17 cellular contexts compared by ENCODE assay signal in genomic region chr1:156101880-156102279, GRCh38. TPM values are rescaled to one million over a fixed set of nuclear protein-coding genes. Genes with fewer than 3 reads are reported as not detected.
DNase-seq lines count a peak whose midpoint lies in the region; ATAC-seq and TF ChIP-seq lines count a peak whose summit lies in the region.
"Had no signal": no experiment of that assay in that cellular context is flagged by ENCODE, and none has a peak within 500 bp of the region (broad histone marks: within the 10 kb centered on the region; RNA-seq: fewer than 3 reads in every experiment).

No MANE protein-coding gene starts in this region.

- H3K4me1 ChIP-seq in GM23248 (ENCODE audit: insufficient read depth) (peaks cover 49% of the 10 kb centered on the region), right atrium auricular region (peaks cover 0 to 75% of the 10 kb centered on the region in 2 donors), smooth muscle cell (ENCODE audit: low read depth) (peaks cover 49% of the 10 kb centered on the region)

- no peak overlapping the region for H3K4me3 Mint-ChIP-seq in Calu3 (ENCODE audit: low read depth, unreplicated experiment)

- intact Hi-C loops in Calu3 (cut with micrococcal nuclease; ENCODE audit: unreplicated experiment) = no loop called here

- H3K27me3 ChIP-seq in GM23248 (replicated peaks; ENCODE audit: insufficient read depth) (no peaks in the 10 kb centered on the region), right atrium auricular region (no peaks in the 10 kb centered on the region), smooth muscle cell (ENCODE audit: low read depth) (no peaks in the 10 kb centered on the region)
- H3K27me3 ChIP-seq: foreskin keratinocyte had no signal

- in situ Hi-C loops in GM23248 (cut with MboI) = no loop called here
- in situ Hi-C loops in GM13977 (cut with MboI; ENCODE audit: low pct_unique_long_range_greater_than_20kb, low sequenced_read_pairs, unreplicated experiment) = no loop called here

- CTCF ChIA-PET in Calu3 (lab: Charles Lee) = interaction anchor here (1.1 to 19.9 kb wide), 2 partner anchors 26 to 52 kb away, joined by 3 to 356 read pairs; partner anchors contain the start of gene SEMA4A

- no peak for TF ChIP-seq CTCF in right atrium auricular region (IDR thresholded peaks at IDR 0.05)
- TF ChIP-seq CTCF in smooth muscle cell (IDR thresholded peaks at IDR 0.05; ENCODE audit: borderline replicate concordance, insufficient read depth, poor library complexity, severe bottlenecking) = no peak
- no peak for TF ChIP-seq CTCF in GM13977 (IDR thresholded peaks at IDR 0.05; ENCODE audit: extremely low read depth, insufficient read depth, missing control alignments)
- no peak for TF ChIP-seq CTCF in Calu3 (IDR thresholded peaks at IDR 0.05; ENCODE audit: unreplicated experiment)

- peak overlapping the region; percentile 97 for H3K9ac ChIP-seq in GM23248
- H3K9ac ChIP-seq in SK-N-MC (ENCODE audit: insufficient read length) = no peak overlapping the region
- H3K9ac ChIP-seq in smooth muscle cell (ENCODE audit: low read depth) = peak overlapping the region; percentile 12

- H3K27ac ChIP-seq in GM23248 (peak overlapping the region; percentile 99; the same call in 1 of the 2 replicates), SK-N-MC (0 out of 2 replicates have a peak overlapping the region, but pooled peaks have one; percentile 31), right atrium auricular region (peak overlapping the region; percentile 95 to 99), smooth muscle cell (ENCODE audit: low read depth) (peak overlapping the region; percentile 99)
- H3K27ac ChIP-seq: foreskin keratinocyte had no signal

- H3K9me3 ChIP-seq in GM23248 (ENCODE audit: low read depth) = no peaks in the 10 kb centered on the region
- H3K9me3 ChIP-seq in SK-N-MC (ENCODE audit: low read depth, low read length) = no peaks in the 10 kb centered on the region
- no peaks in the 10 kb centered on the region for H3K9me3 ChIP-seq in right atrium auricular region
- H3K9me3 ChIP-seq in smooth muscle cell (replicated peaks; ENCODE audit: low read depth) = no peaks in the 10 kb centered on the region

- DNase-seq in GM23248 = no peak
- no peak for DNase-seq in SK-N-MC (ENCODE audit: low read depth, low spot score)
- no peak for DNase-seq in right atrium auricular region (ENCODE audit: low spot score)
- DNase-seq in smooth muscle cell (lab: John Stamatoyannopoulos, UW; ENCODE audit: unreplicated experiment) = no peak
- DNase-seq in GM13977 (ENCODE audit: low spot score) = no peak
- no peak for DNase-seq in SKM-1 (lab: John Stamatoyannopoulos, UW; ENCODE audit: unreplicated experiment)
- no peak for DNase-seq in Calu3
- DNase-seq: cortex of kidney; foreskin keratinocyte; kidney glomerular epithelial cell; NCI-H1048; NCI-H446; nucleus accumbens; stimulated activated CD4-positive, alpha-beta T cell treated with anti-CD3 and anti-CD28 coated beads, Interleukin-1b, Interleukin-23, amount 100 ng/mL, for 48 hours; T1000 had no signal

- H3K27ac Mint-ChIP-seq in Calu3 (ENCODE audit: unreplicated experiment) = no peak overlapping the region
- H3K27ac Mint-ChIP-seq: activated naive CD4-positive, alpha-beta T cell treated with anti-CD3 and anti-CD28 coated beads, Interleukin-2, amount 50 U/mL, for 72 hours had no signal

- BruUV-seq in Calu3 (replicated peaks; lab: Mats Ljungman, UMichigan) = no TSS peak

- no peak for ATAC-seq in GM18861 (IDR thresholded peaks at IDR 0.05; ENCODE audit: unreplicated experiment)
- ATAC-seq: activated naive CD4-positive, alpha-beta T cell treated with anti-CD3 and anti-CD28 coated beads, Interleukin-2, amount 50 U/mL, for 72 hours; foreskin keratinocyte had no signal

- H3K27me3 Mint-ChIP-seq in Calu3 (ENCODE audit: unreplicated experiment) = no peaks in the 10 kb centered on the region

- H3F3A ChIP-seq in GM23248 (ENCODE audit: insufficient read depth) (peaks cover 9% of the 10 kb centered on the region), smooth muscle cell (ENCODE audit: low read depth) (peaks cover 23% of the 10 kb centered on the region)

- 64 to 70% methylated on average over 6 of the region's 6 CpGs for WGBS in GM23248 (ENCODE audit: low coverage in 1 of 2, low lambda C conversion rate in 2 of 2, missing lambda C conversion rate in 2 of 2), 2 experiments
- 75% methylated on average over 6 of the region's 6 CpGs for WGBS in smooth muscle cell (ENCODE audit: low lambda C conversion rate)

- peaks cover 77% of the 10 kb centered on the region for H3K4me1 Mint-ChIP-seq in Calu3 (ENCODE audit: low read depth, unreplicated experiment)

- H2AFZ ChIP-seq in GM23248 (no peak overlapping the region), smooth muscle cell (ENCODE audit: low read depth) (no peak overlapping the region)

- H3K36me3 ChIP-seq in GM23248 (ENCODE audit: low read depth) = no peaks in the 10 kb centered on the region
- H3K36me3 ChIP-seq in SK-N-MC (ENCODE audit: insufficient read depth, low read length) = no peaks in the 10 kb centered on the region
- no peaks in the 10 kb centered on the region for H3K36me3 ChIP-seq in right atrium auricular region
- H3K36me3 ChIP-seq in smooth muscle cell (ENCODE audit: low read depth) = no peaks in the 10 kb centered on the region

- H3K36me3 Mint-ChIP-seq in Calu3 (ENCODE audit: insufficient read depth, unreplicated experiment) = peaks cover 37% of the 10 kb centered on the region

- H4K20me1 ChIP-seq in GM23248 (ENCODE audit: insufficient read depth) = no peaks in the 10 kb centered on the region
- no peaks in the 10 kb centered on the region for H4K20me1 ChIP-seq in smooth muscle cell (ENCODE audit: low read depth)

- H3K79me2 ChIP-seq in GM23248 (ENCODE audit: insufficient read depth) (peaks cover 19% of the 10 kb centered on the region), smooth muscle cell (ENCODE audit: low read depth) (peaks cover 35% of the 10 kb centered on the region)

- H3K9me2 ChIP-seq in GM23248 (ENCODE audit: insufficient read depth) = no peaks in the 10 kb centered on the region

- no peaks in the 10 kb centered on the region for H3K9me3 Mint-ChIP-seq in Calu3 (ENCODE audit: low read depth, unreplicated experiment)
- H3K9me3 Mint-ChIP-seq: activated naive CD4-positive, alpha-beta T cell treated with anti-CD3 and anti-CD28 coated beads, Interleukin-2, amount 50 U/mL, for 72 hours had no signal

- H3K4me2 ChIP-seq in GM23248 (ENCODE audit: unreplicated experiment) (no peak overlapping the region), smooth muscle cell (peak overlapping the region; percentile 81)

- H3K4me3 ChIP-seq in GM23248 = no peak overlapping the region
- H3K4me3 ChIP-seq in SK-N-MC = no peak overlapping the region
- no peak overlapping the region for H3K4me3 ChIP-seq in right atrium auricular region
- H3K4me3 ChIP-seq in smooth muscle cell = no peak overlapping the region

RNA-seq across cellular contexts. Expression of gene LMNA, which starts 12.6 kb away (rescaled TPM):
- total RNA-seq in GM23248 (2014; rRNA removed; shearing (Covaris generic)) = 1,219 and 1,322 TPM in 2 replicates
- polyA plus RNA-seq in GM23248 (2016; fragmentation: Nextera tagmentation; extraction: Ambion mirVana) (1,230 and 1,270 TPM in 2 replicates), smooth muscle cell (626 and 674 TPM in 2 replicates)
- total RNA-seq in right atrium auricular region (100 to 1,000 TPM; 258 to 273 TPM), smooth muscle cell (237 and 256 TPM in 2 replicates), Calu3 (2022) (499 and 514 TPM in 2 replicates)

RNA-seq across cellular contexts. Expression of gene MEX3A, which starts 19.6 kb away (rescaled TPM):
- 0.13 and 0.22 TPM in 2 replicates for total RNA-seq in GM23248 (2014; rRNA removed; shearing (Covaris generic))
- 0.05 TPM in 2 replicates for polyA plus RNA-seq in GM23248 (2016; fragmentation: Nextera tagmentation; extraction: Ambion mirVana)
- under 1 TPM; 0.15 to 0.47 TPM for total RNA-seq in right atrium auricular region
- 13.5 and 13.8 TPM in 2 replicates for total RNA-seq in smooth muscle cell
- 10.5 and 11.0 TPM in 2 replicates for polyA plus RNA-seq in smooth muscle cell
- 3.3 and 5.0 TPM in 2 replicates for total RNA-seq in Calu3 (2022)

RNA-seq across cellular contexts. Expression of gene RAB25, which starts 40.9 kb away (rescaled TPM):
- not detected in 2 replicates for total RNA-seq in GM23248 (2014; rRNA removed; shearing (Covaris generic))
- polyA plus RNA-seq in GM23248 (2016; fragmentation: Nextera tagmentation; extraction: Ambion mirVana) (not detected in 2 replicates), smooth muscle cell (8.9 and 53.5 TPM in 2 replicates)
- total RNA-seq in right atrium auricular region (under 1 TPM in 1 of 2 donors, not detected in 1; 0.98 TPM), smooth muscle cell (16.8 and 27.1 TPM in 2 replicates), Calu3 (2022) (182 and 189 TPM in 2 replicates)

RNA-seq across cellular contexts. Expression of gene LAMTOR2, which starts 47.3 kb away (rescaled TPM):
- total RNA-seq in GM23248 (2014; rRNA removed; shearing (Covaris generic)) = 41.3 and 52.7 TPM in 2 replicates
- polyA plus RNA-seq in GM23248 (2016; fragmentation: Nextera tagmentation; extraction: Ambion mirVana) = 140 and 143 TPM in 2 replicates
- 10 to 100 TPM; 46.1 to 50.7 TPM for total RNA-seq in right atrium auricular region
- total RNA-seq in smooth muscle cell = 32.2 and 55.1 TPM in 2 replicates
- polyA plus RNA-seq in smooth muscle cell = 146 and 156 TPM in 2 replicates
- 69.8 and 69.9 TPM in 2 replicates for total RNA-seq in Calu3 (2022)

RNA-seq across cellular contexts. Expression of gene UBQLN4, which starts 48.3 kb away (rescaled TPM):
- 18.4 and 19.0 TPM in 2 replicates for total RNA-seq in GM23248 (2014; rRNA removed; shearing (Covaris generic))
- polyA plus RNA-seq in GM23248 (2016; fragmentation: Nextera tagmentation; extraction: Ambion mirVana) (9.9 and 10.6 TPM in 2 replicates), smooth muscle cell (19.4 and 23.3 TPM in 2 replicates)
- total RNA-seq in right atrium auricular region (10 to 100 TPM; 14.6 to 25.9 TPM), smooth muscle cell (18.1 and 18.8 TPM in 2 replicates), Calu3 (2022) (60.0 and 77.3 TPM in 2 replicates)

Comparison
In these comparisons a context has a peak if more than half of its experiments do, and no peak if none do; other contexts are left out.
1. H3K27ac ChIP-seq: peak in every context shown above with its lines; median percentile 99 in GM23248; 99 in smooth muscle cell; 97 in right atrium auricular region; 31 in SK-N-MC.